Comparison of ENCODE assay signal across 8 cellular contexts in genomic region chr19:40284501-40285352, GRCh38. TPM values are rescaled to one million over a fixed set of nuclear protein-coding genes. Genes with fewer than 3 reads are reported as not detected.
A peak's percentile ranks its signal among the peaks of the same experiment; 100 is the strongest.
DNase-seq lines count a peak whose midpoint lies in the region; TF ChIP-seq lines count a peak whose summit lies in the region.

TSS of gene AKT2 (minus strand) at chr19:40285345. CDS start at chr19:40265267, 20,078 bp downstream.

- H3K27me3 ChIP-seq in HAP-1 (ENCODE audit: low read depth), result no peaks in the 10 kb centered on the region

- in situ Hi-C loops in HAP-1 (cut with MboI; ENCODE audit: low sequenced_read_pairs), result no loop called here

- H3K9me3 ChIP-seq in HAP-1, result no peaks in the 10 kb centered on the region

- TF ChIP-seq POLR2A in GM10847 (IDR thresholded peaks at IDR 0.05; ENCODE audit: extremely low read depth, insufficient read length), result peak; percentile 37

- H3K4me1 ChIP-seq in HAP-1, result peaks cover 10% of the 10 kb centered on the region

- H3K4me3 ChIP-seq in HAP-1, result peak within 1 kb of the TSS; percentile 80

- DNase-seq in HAP-1 (ENCODE audit: low spot score in 2 of 2), result peak in 1 of 2 experiments; percentile 89
- DNase-seq in NCI-H1092 (lab: John Stamatoyannopoulos, UW), result peak; percentile 54
- peak; percentile 49 for DNase-seq in activated CD4-positive, CD25-positive, alpha-beta regulatory T cell treated with anti-CD3 and anti-CD28 coated beads, Interleukin-2, amount 50 U/mL, for 16 hours (ENCODE audit: low read depth, low spot score)
- DNase-seq in cerebellum (ENCODE audit: low spot score), result peak; percentile 81
- peak; percentile 94 for DNase-seq in left kidney (ENCODE audit: low read depth, low spot score)
- DNase-seq in stimulated activated CD4-positive, alpha-beta T cell treated with anti-CD3 and anti-CD28 coated beads, Interleukin-2, amount 100 ng/mL, for 24 hours, result peak; percentile 70 to 76
- DNase-seq in GF-D8 (lab: John Stamatoyannopoulos, UW), result no peak

- peaks cover 13% of the 10 kb centered on the region for H3K36me3 ChIP-seq in HAP-1 (replicated peaks)

RNA-seq across cellular contexts. Expression of gene AKT2, which starts in this region (rescaled TPM):
- total RNA-seq in cerebellum, result 90.2 TPM
